ENCODE assay signal across 14 cellular contexts in the genomic region with DNA sequence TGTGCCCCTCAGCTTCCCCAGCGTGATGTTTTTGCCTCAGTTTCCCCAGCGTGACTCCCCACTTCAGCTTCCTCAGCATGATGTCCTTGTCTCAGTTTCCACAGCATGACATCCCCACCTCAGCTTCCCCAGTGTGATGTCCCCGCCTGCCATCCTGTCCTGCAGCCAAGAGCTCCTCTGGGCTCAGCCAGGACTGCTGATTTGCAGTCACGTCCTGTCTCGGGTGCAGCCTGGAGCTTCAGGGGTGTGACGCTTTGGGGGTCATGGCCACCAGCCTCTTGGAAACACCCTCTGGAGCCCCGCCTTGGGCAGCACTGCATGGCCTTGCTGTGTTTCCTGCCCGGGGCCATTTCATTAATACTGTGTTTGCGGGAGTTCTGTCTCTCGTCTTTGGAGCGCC. TPM values are rescaled to one million over a fixed set of nuclear protein-coding genes. Genes with fewer than 3 reads are reported as not detected.
A peak's percentile ranks its signal among the peaks of the same experiment; 100 is the strongest.
DNase-seq lines count a peak whose midpoint lies in the region; ATAC-seq and TF ChIP-seq lines count a peak whose summit lies in the region.
"Had no signal": no experiment of that assay in that cellular context is flagged by ENCODE, and none has a peak within 500 bp of the region (broad histone marks: within the 10 kb centered on the region; RNA-seq: fewer than 3 reads in every experiment).

No MANE protein-coding gene starts in this region.

- TF ChIP-seq CTCF in adrenal gland (IDR thresholded peaks at IDR 0.05) (no peak), upper lobe of right lung (IDR thresholded peaks at IDR 0.05) (no peak)

- intact Hi-C loops in Right ventricle myocardium inferior (cut with DNase I) (loop anchor here (2.0 kb wide), 1 partner anchor 52 kb away; a partner anchor contains a TSS), cardiac septum (cut with DNase I) (no loop called here), adrenal gland (cut with DNase I) (no loop called here), upper lobe of right lung (cut with DNase I) (no loop called here)
- intact Hi-C loops in naive thymus-derived CD4-positive, alpha-beta T cell (cut with micrococcal nuclease) = loop anchor here (1.0 to 2.0 kb wide), 5 partner anchors 12 to 53 kb away; a partner anchor contains a TSS

- H3K27me3 Mint-ChIP-seq in naive thymus-derived CD4-positive, alpha-beta T cell = no peaks in the 10 kb centered on the region

- no peaks in the 10 kb centered on the region for H3K9me3 Mint-ChIP-seq in naive thymus-derived CD4-positive, alpha-beta T cell

- peaks cover 0 to 18% (median 3%) of the 10 kb centered on the region in 5 donors for H3K36me3 Mint-ChIP-seq in naive thymus-derived CD4-positive, alpha-beta T cell

- peaks cover 31 to 40% (median 35%) of the 10 kb centered on the region in 7 donors for H3K4me1 Mint-ChIP-seq in naive thymus-derived CD4-positive, alpha-beta T cell

- H3K27me3 ChIP-seq in adrenal gland (no peaks in the 10 kb centered on the region), upper lobe of right lung (no peaks in the 10 kb centered on the region)
- H3K27me3 ChIP-seq in naive thymus-derived CD4-positive, alpha-beta T cell (ENCODE audit: control insufficient read depth in 2 of 2, insufficient read depth in 2 of 2, low read length in 2 of 2) = no peaks in the 10 kb centered on the region
- H3K27me3 ChIP-seq: ovary had no signal

- peak overlapping the region; percentile 67 to 97 (median 96) for H3K27ac ChIP-seq in adrenal gland
- H3K27ac ChIP-seq in naive thymus-derived CD4-positive, alpha-beta T cell (ENCODE audit: low read depth, low read length) = peak overlapping the region; percentile 78
- peak overlapping the region; percentile 36 for H3K27ac ChIP-seq in upper lobe of right lung
- H3K27ac ChIP-seq: VCaP had no signal

- H3K4me1 ChIP-seq in adrenal gland (replicated peaks in 1 of 2) (peaks cover 24 to 30% of the 10 kb centered on the region in 2 donors), upper lobe of right lung (peaks cover 16% of the 10 kb centered on the region)
- H3K4me1 ChIP-seq in naive thymus-derived CD4-positive, alpha-beta T cell (ENCODE audit: control insufficient read depth in 2 of 2, insufficient read depth in 2 of 2, low read length in 2 of 2) = peaks cover 19 to 28% of the 10 kb centered on the region in 2 donors

- peak overlapping the region; percentile 57 to 86 (median 84) for H3K4me3 Mint-ChIP-seq in naive thymus-derived CD4-positive, alpha-beta T cell

- DNase-seq in Right ventricle myocardium inferior (ENCODE audit: missing footprints) (no peak), cardiac septum (ENCODE audit: low spot score) (no peak), adrenal gland (peak; percentile 85 to 97 (median 95)), upper lobe of right lung (no peak), germinal center (ENCODE audit: low spot score) (no peak), COR-L47 (lab: John Stamatoyannopoulos, UW) (no peak)
- DNase-seq in naive thymus-derived CD4-positive, alpha-beta T cell = no peak
- DNase-seq: hippocampal formation, NCI-H2081 treated with DMSO at 0.1 percent for 48 hours had no signal

- peak overlapping the region; percentile 92 to 99 (median 98) for H3K27ac Mint-ChIP-seq in naive thymus-derived CD4-positive, alpha-beta T cell

- no peaks in the 10 kb centered on the region for H3K9me3 ChIP-seq in adrenal gland (replicated peaks in 1 of 3)
- no peaks in the 10 kb centered on the region for H3K9me3 ChIP-seq in naive thymus-derived CD4-positive, alpha-beta T cell (ENCODE audit: control insufficient read depth in 2 of 3, low read length in 3 of 3)
- H3K9me3 ChIP-seq in upper lobe of right lung = no peaks in the 10 kb centered on the region
- H3K9me3 ChIP-seq: ovary had no signal

- ATAC-seq in Right ventricle myocardium inferior (peak; percentile 39), upper lobe of right lung (no peak), GM21367 (IDR thresholded peaks at IDR 0.05; ENCODE audit: unreplicated experiment) (no peak)
- no peak for ATAC-seq in naive thymus-derived CD4-positive, alpha-beta T cell

- peak in 1 of 2 donors; percentile 42 for TF ChIP-seq POLR2A in adrenal gland (IDR thresholded peaks at IDR 0.05)

- CTCF ChIA-PET in naive thymus-derived CD4-positive, alpha-beta T cell (lab: Charles Lee) = no interaction called here

- 34 to 48% (median 40%) methylated on average over 10 to 11 of the region's 11 CpGs for WGBS in adrenal gland, 4 donors

- POLR2A ChIA-PET in naive thymus-derived CD4-positive, alpha-beta T cell (lab: Charles Lee) = interaction anchor here (0.6 to 1.8 kb wide), 6 partner anchors 9 to 90 kb away, joined by 3 to 10 read pairs (median 4); no protein-coding TSS in a partner anchor

- H3K4me3 ChIP-seq in adrenal gland (peak overlapping the region in 1 of 4 donors; percentile 18), upper lobe of right lung (no peak overlapping the region)
- H3K4me3 ChIP-seq in naive thymus-derived CD4-positive, alpha-beta T cell (ENCODE audit: low read length) = peak overlapping the region; percentile 32
- H3K4me3 ChIP-seq: GM12878, lung, ovary had no signal

- H3K36me3 ChIP-seq in adrenal gland (replicated peaks in 1 of 2) = peaks cover 0 to 35% of the 10 kb centered on the region in 2 donors
- peaks cover 0 to 42% (median 0%) of the 10 kb centered on the region in 3 experiments for H3K36me3 ChIP-seq in naive thymus-derived CD4-positive, alpha-beta T cell (ENCODE audit: control insufficient read depth in 2 of 3, insufficient read depth in 3 of 3, low read length in 3 of 3)
- peaks cover 41% of the 10 kb centered on the region for H3K36me3 ChIP-seq in upper lobe of right lung
- H3K36me3 ChIP-seq: ovary had no signal

RNA-seq across cellular contexts. Expression of a gene that starts 16.5 kb away (rescaled TPM):
- total RNA-seq in Right ventricle myocardium inferior (52.3 TPM), cardiac septum (43.7 TPM), adrenal gland (10 to 100 TPM; 45.4 to 99.3 (median 53.9) TPM), upper lobe of right lung (24.0 TPM)
- 10 to 100 TPM; 16.3 to 36.2 (median 28.1) TPM for polyA plus RNA-seq in adrenal gland
- 10 to 100 TPM; 42.8 to 65.4 (median 53.3) TPM for total RNA-seq in naive thymus-derived CD4-positive, alpha-beta T cell
- polyA plus RNA-seq in naive thymus-derived CD4-positive, alpha-beta T cell = 100 to 1,000 TPM; 104 to 133 TPM

RNA-seq across cellular contexts. Expression of a gene that starts 52.2 kb away (rescaled TPM):
- total RNA-seq in Right ventricle myocardium inferior = 32.2 TPM
- total RNA-seq in cardiac septum = 45.3 TPM
- 10 to 100 TPM; 52.7 to 94.1 (median 75.1) TPM for total RNA-seq in adrenal gland
- polyA plus RNA-seq in adrenal gland = 10 to 100 TPM; 23.3 to 35.6 (median 27.3) TPM
- 100 to 1,000 TPM in 1 of 5 experiments, 10 to 100 TPM in 4; 62.6 to 103 (median 81.2) TPM for total RNA-seq in naive thymus-derived CD4-positive, alpha-beta T cell
- 1 to 10 TPM; 4.9 to 10.0 TPM for polyA plus RNA-seq in naive thymus-derived CD4-positive, alpha-beta T cell
- 81.3 TPM for total RNA-seq in upper lobe of right lung

RNA-seq across cellular contexts. Expression of a gene that starts 57.2 kb away (rescaled TPM):
- total RNA-seq in Right ventricle myocardium inferior (9.1 TPM), cardiac septum (9.9 TPM), adrenal gland (10 to 100 TPM; 12.3 to 34.4 (median 18.8) TPM), upper lobe of right lung (20.6 TPM)
- polyA plus RNA-seq in adrenal gland = 100 to 1,000 TPM in 1 of 3 donors, 10 to 100 TPM in 1, 1 to 10 TPM in 1; 7.2 to 118 (median 52.8) TPM
- total RNA-seq in naive thymus-derived CD4-positive, alpha-beta T cell = 10 to 100 TPM; 17.6 to 32.7 (median 25.3) TPM
- 1 to 10 TPM; 4.1 to 8.5 TPM for polyA plus RNA-seq in naive thymus-derived CD4-positive, alpha-beta T cell

RNA-seq across cellular contexts. Expression of a gene that starts 57.5 kb away (rescaled TPM):
- 1.5 TPM for total RNA-seq in Right ventricle myocardium inferior
- 0.65 TPM for total RNA-seq in cardiac septum
- total RNA-seq in adrenal gland = 1 to 10 TPM in 6 of 8 donors, under 1 TPM in 2; 0.30 to 3.3 (median 1.1) TPM
- polyA plus RNA-seq in adrenal gland = 1 to 10 TPM; 1.9 to 2.7 (median 2.3) TPM
- total RNA-seq in naive thymus-derived CD4-positive, alpha-beta T cell = under 1 TPM; 0.11 to 0.57 (median 0.27) TPM
- under 1 TPM in 1 of 2 donors, not detected in 1; 0.31 TPM for polyA plus RNA-seq in naive thymus-derived CD4-positive, alpha-beta T cell
- total RNA-seq in upper lobe of right lung = 0.58 TPM

Comparison
In these comparisons a context has a peak if more than half of its experiments do, and no peak if none do; other contexts are left out.
1. intact Hi-C loops: an anchor here in Right ventricle myocardium inferior (2.0 kb wide) and naive thymus-derived CD4-positive, alpha-beta T cell (1.0 to 2.0 kb wide); none called in cardiac septum, adrenal gland and upper lobe of right lung.
2. DNase-seq: peak in adrenal gland (7 of 7); none in Right ventricle myocardium inferior (single experiment), cardiac septum (single experiment), naive thymus-derived CD4-positive, alpha-beta T cell (0 of 9), upper lobe of right lung (single experiment), germinal center (single experiment) and COR-L47 (single experiment).
3. H3K27ac ChIP-seq: peak in every context shown above with its lines; median percentile 96 in adrenal gland; 78 in naive thymus-derived CD4-positive, alpha-beta T cell; 36 in upper lobe of right lung.